ENCODE assay signal across 18 cellular contexts in the genomic region with DNA sequence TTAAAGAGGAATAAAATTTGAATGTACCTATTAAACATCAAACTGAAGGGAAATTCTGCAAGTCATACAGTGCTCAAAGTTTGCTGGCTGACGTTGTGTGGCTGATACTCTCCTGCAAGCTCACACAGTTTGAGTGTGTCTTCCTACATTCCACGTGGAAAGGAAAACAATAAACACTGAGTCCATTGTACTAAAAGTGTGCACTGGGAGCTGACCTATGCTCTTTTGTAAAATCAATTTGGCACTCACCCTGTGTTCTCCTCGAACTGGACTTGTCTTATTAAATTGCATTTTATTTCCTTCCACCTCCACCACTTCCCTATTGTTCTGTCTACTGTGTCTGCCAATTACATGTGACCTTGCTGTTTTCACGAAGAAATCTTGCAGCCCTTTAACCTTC.
DNase-seq lines count a peak whose midpoint lies in the region; ATAC-seq, FAIRE-seq and TF ChIP-seq lines count a peak whose summit lies in the region.
"Had no signal": no experiment of that assay in that cellular context is flagged by ENCODE, and none has a peak within 500 bp of the region (broad histone marks: within the 10 kb centered on the region; RNA-seq: fewer than 3 reads in every experiment).

No MANE protein-coding gene starts in this region.

- POLR2A ChIA-PET in WTC11 (lab: Charles Lee) = no interaction called here
- POLR2A ChIA-PET in HepG2 (lab: Yijun Ruan, JAX) = no interaction called here

- H3K9me3 Mint-ChIP-seq in WTC11 (no peaks in the 10 kb centered on the region), progenitor cell of endocrine pancreas (ENCODE audit: low read depth) (peaks cover 9% of the 10 kb centered on the region)

- H2AFZ ChIP-seq in HepG2 (ENCODE audit: low read length) = no peak overlapping the region
- H2AFZ ChIP-seq: GM23248 had no signal

- DNase-seq in HT1080 (ENCODE audit: low read depth) = peak; percentile 8
- DNase-seq in WTC11 (ENCODE audit: low spot score) = no peak
- DNase-seq in HepG2 (ENCODE audit: low spot score) = peak; percentile 86
- DNase-seq in progenitor cell of endocrine pancreas (ENCODE audit: low spot score, unreplicated experiment) = no peak
- DNase-seq in AG08396 (ENCODE audit: low spot score) = no peak
- DNase-seq in NOMO-1 (lab: John Stamatoyannopoulos, UW; ENCODE audit: unreplicated experiment in 2 of 2) = no peak
- no peak for DNase-seq in DMS79 treated with DMSO at 0.1 percent for 48 hours (lab: John Stamatoyannopoulos, UW)
- no peak for DNase-seq in activated CD4-positive, alpha-beta T cell treated with anti-CD3 and anti-CD28 coated beads, Interleukin-2, amount 50 U/mL, for 4 hours
- DNase-seq: GF-D8, GM23248, HCEC 1CT, NCI-H1105 treated with DMSO at 0.1 percent for 48 hours, NCI-H1694, NCI-H2081 treated with DMSO at 0.1 percent for 48 hours, NCI-H510A, SJCRH30 had no signal

- peak; percentile 70 for FAIRE-seq in HepG2 (lab: Jason Lieb, UNC)

- peak overlapping the region in 1 of 3 experiments; percentile 2; a peak in 1 of 6 replicates for H3K4me3 ChIP-seq in HepG2 (replicated peaks in 1 of 3; ENCODE audit: insufficient read depth in 1 of 3, low read depth in 2 of 3, low read length in 3 of 3)
- H3K4me3 ChIP-seq: GM23248, SJCRH30 had no signal

- H3K27ac ChIP-seq in HepG2 (ENCODE audit: extremely low read length, insufficient read depth, low read length) = peak overlapping the region; percentile 6
- H3K27ac ChIP-seq: GM23248, SJCRH30 had no signal

- ATAC-seq in WTC11 (no peak), HepG2 (peak; percentile 99)
- ATAC-seq: Panc1 had no signal

- H3K9ac ChIP-seq in HepG2 (ENCODE audit: insufficient read depth, low read depth, low read length) = no peak overlapping the region
- H3K9ac ChIP-seq: GM23248 had no signal

- H3K27me3 ChIP-seq in HepG2 (ENCODE audit: control insufficient read depth in 1 of 2, insufficient read depth in 2 of 2, low read length in 2 of 2) = no peaks in the 10 kb centered on the region
- H3K27me3 ChIP-seq: SJCRH30 had no signal

- no peaks in the 10 kb centered on the region for H3K36me3 ChIP-seq in HepG2 (replicated peaks in 1 of 2; ENCODE audit: control insufficient read depth in 1 of 2, insufficient read depth in 2 of 2, low read length in 2 of 2)
- H3K36me3 ChIP-seq: SJCRH30 had no signal

- peaks cover 19% of the 10 kb centered on the region for H3K4me1 ChIP-seq in HepG2 (ENCODE audit: insufficient read depth, low read length)
- H3K4me1 ChIP-seq: SJCRH30 had no signal

- H3K27me3 Mint-ChIP-seq in WTC11 (ENCODE audit: low read depth) (no peaks in the 10 kb centered on the region), progenitor cell of endocrine pancreas (no peaks in the 10 kb centered on the region)

- in situ Hi-C loops in HepG2 (cut with HindIII; ENCODE audit: extremely low pct_ligation_motif_present, low pct_unique_long_range_greater_than_20kb) = no loop called here

- no TSS peak for BruUV-seq in HepG2 (replicated peaks; lab: Mats Ljungman, UMichigan)

- H3K4me2 ChIP-seq in HepG2 (ENCODE audit: low read depth, low read length) = peak overlapping the region; percentile 50

- CTCF ChIA-PET in WTC11 (lab: Charles Lee) (interaction anchor here (0.6 kb wide), 1 partner anchor 963 kb away, joined by 4 read pairs; no protein-coding TSS in a partner anchor), HepG2 (lab: Yijun Ruan, JAX; ENCODE audit: low intra/inter-chr PET ratio, low total read pairs) (no interaction called here)

- H3K27ac Mint-ChIP-seq in WTC11 (0 out of 2 replicates have a peak overlapping the region, but pooled peaks have one; percentile 2), progenitor cell of endocrine pancreas (peak overlapping the region; percentile 79)
- H3K27ac Mint-ChIP-seq: CD14-positive monocyte had no signal

- H3K79me2 ChIP-seq in HepG2 (ENCODE audit: insufficient read depth, low read length) = no peaks in the 10 kb centered on the region

- intact Hi-C loops in HepG2 (cut with micrococcal nuclease; ENCODE audit: unreplicated experiment) = loop anchor here (2.0 to 5.0 kb wide), 2 partner anchors 18 to 47 kb away; no protein-coding TSS in a partner anchor

- no peak for TF ChIP-seq RAD21 in HepG2 (CRISPR knock-in tag; IDR thresholded peaks at IDR 0.05)

- H3K4me1 Mint-ChIP-seq in WTC11 (no peaks in the 10 kb centered on the region), progenitor cell of endocrine pancreas (ENCODE audit: low read depth) (peaks cover 22% of the 10 kb centered on the region)
- H3K4me1 Mint-ChIP-seq: CD14-positive monocyte had no signal

- no peaks in the 10 kb centered on the region for H4K20me1 ChIP-seq in HepG2 (ENCODE audit: insufficient read depth, low read length)

- no peaks in the 10 kb centered on the region for H3K9me3 ChIP-seq in HepG2 (ENCODE audit: low read length)
- H3K9me3 ChIP-seq: SJCRH30 had no signal

- H3K4me3 Mint-ChIP-seq in WTC11 (no peak overlapping the region), progenitor cell of endocrine pancreas (ENCODE audit: low read depth) (no peak overlapping the region)
- H3K4me3 Mint-ChIP-seq: CD14-positive monocyte had no signal

- TF ChIP-seq POLR2A in HepG2 (IDR thresholded peaks at IDR 0.05; ENCODE audit: insufficient read depth in 1 of 2, low read depth in 2 of 2, low read length in 2 of 2) = no peak

- whole genome bisulfite sequencing in HepG2 (ENCODE audit: low lambda C conversion rate) = 2% methylated on average over 4 of the region's 4 CpGs

- H3K36me3 Mint-ChIP-seq in WTC11 (no peaks in the 10 kb centered on the region), progenitor cell of endocrine pancreas (ENCODE audit: insufficient read depth) (peaks cover 5% of the 10 kb centered on the region)
- H3K36me3 Mint-ChIP-seq: CD14-positive monocyte had no signal

- TF ChIP-seq CTCF in WTC11 (IDR thresholded peaks at IDR 0.05) (no peak), HepG2 (CRISPR knock-in tag; IDR thresholded peaks at IDR 0.05) (no peak), progenitor cell of endocrine pancreas (IDR thresholded peaks at IDR 0.05; ENCODE audit: unreplicated experiment) (no peak)

- peak in 1 of 2 experiments; percentile 15; a peak in 1 of 4 replicates for TF ChIP-seq EP300 in HepG2 (IDR thresholded peaks at IDR 0.05; ENCODE audit: low read depth in 2 of 2, low read length in 2 of 2)
- TF ChIP-seq EP300 in HepG2 (CRISPR knock-in tag; IDR thresholded peaks at IDR 0.05; ENCODE audit: borderline replicate concordance) = no peak

TF ChIP-seq in WTC11, 78 proteins besides CTCF, POLR2A, EP300 and RAD21:
- TF ChIP-seq, protein P1, sequence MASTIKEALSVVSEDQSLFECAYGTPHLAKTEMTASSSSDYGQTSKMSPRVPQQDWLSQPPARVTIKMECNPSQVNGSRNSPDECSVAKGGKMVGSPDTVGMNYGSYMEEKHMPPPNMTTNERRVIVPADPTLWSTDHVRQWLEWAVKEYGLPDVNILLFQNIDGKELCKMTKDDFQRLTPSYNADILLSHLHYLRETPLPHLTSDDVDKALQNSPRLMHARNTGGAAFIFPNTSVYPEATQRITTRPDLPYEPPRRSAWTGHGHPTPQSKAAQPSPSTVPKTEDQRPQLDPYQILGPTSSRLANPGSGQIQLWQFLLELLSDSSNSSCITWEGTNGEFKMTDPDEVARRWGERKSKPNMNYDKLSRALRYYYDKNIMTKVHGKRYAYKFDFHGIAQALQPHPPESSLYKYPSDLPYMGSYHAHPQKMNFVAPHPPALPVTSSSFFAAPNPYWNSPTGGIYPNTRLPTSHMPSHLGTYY (CRISPR knock-in tag; IDR thresholded peaks at IDR 0.05) = no peak
- no peak for TF ChIP-seq ESRRA (CRISPR knock-in tag; IDR thresholded peaks at IDR 0.05; ENCODE audit: borderline replicate concordance)
- TF ChIP-seq ZNF263 (CRISPR knock-in tag; IDR thresholded peaks at IDR 0.05; ENCODE audit: low read depth) = no peak

TF ChIP-seq in HepG2, 621 proteins besides CTCF, POLR2A, EP300 and RAD21 (continues in another document):
- TF ChIP-seq RCOR2 (CRISPR knock-in tag; IDR thresholded peaks at IDR 0.05) (peak; percentile 81), CREM (IDR thresholded peaks at IDR 0.05) (peak; percentile 44; the same call in 1 of the 2 replicates), CREM (CRISPR knock-in tag; IDR thresholded peaks at IDR 0.05) (no peak), YEATS4 (CRISPR knock-in tag; IDR thresholded peaks at IDR 0.05; ENCODE audit: borderline replicate concordance) (0 out of 2 replicates have a peak, but pooled peaks have one; percentile 44), HNF4A (CRISPR knock-in tag; IDR thresholded peaks at IDR 0.05) (peak; percentile 75)
- TF ChIP-seq, protein P2, sequence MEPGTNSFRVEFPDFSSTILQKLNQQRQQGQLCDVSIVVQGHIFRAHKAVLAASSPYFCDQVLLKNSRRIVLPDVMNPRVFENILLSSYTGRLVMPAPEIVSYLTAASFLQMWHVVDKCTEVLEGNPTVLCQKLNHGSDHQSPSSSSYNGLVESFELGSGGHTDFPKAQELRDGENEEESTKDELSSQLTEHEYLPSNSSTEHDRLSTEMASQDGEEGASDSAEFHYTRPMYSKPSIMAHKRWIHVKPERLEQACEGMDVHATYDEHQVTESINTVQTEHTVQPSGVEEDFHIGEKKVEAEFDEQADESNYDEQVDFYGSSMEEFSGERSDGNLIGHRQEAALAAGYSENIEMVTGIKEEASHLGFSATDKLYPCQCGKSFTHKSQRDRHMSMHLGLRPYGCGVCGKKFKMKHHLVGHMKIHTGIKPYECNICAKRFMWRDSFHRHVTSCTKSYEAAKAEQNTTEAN (CRISPR knock-in tag; conservative IDR thresholded peaks at IDR 0.05) = peak; percentile 96
- TF ChIP-seq, protein P3, sequence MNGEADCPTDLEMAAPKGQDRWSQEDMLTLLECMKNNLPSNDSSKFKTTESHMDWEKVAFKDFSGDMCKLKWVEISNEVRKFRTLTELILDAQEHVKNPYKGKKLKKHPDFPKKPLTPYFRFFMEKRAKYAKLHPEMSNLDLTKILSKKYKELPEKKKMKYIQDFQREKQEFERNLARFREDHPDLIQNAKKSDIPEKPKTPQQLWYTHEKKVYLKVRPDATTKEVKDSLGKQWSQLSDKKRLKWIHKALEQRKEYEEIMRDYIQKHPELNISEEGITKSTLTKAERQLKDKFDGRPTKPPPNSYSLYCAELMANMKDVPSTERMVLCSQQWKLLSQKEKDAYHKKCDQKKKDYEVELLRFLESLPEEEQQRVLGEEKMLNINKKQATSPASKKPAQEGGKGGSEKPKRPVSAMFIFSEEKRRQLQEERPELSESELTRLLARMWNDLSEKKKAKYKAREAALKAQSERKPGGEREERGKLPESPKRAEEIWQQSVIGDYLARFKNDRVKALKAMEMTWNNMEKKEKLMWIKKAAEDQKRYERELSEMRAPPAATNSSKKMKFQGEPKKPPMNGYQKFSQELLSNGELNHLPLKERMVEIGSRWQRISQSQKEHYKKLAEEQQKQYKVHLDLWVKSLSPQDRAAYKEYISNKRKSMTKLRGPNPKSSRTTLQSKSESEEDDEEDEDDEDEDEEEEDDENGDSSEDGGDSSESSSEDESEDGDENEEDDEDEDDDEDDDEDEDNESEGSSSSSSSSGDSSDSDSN (CRISPR knock-in tag; IDR thresholded peaks at IDR 0.05) = no peak

Comparison
In these comparisons a context has a peak if more than half of its experiments do, and no peak if none do; other contexts are left out.
1. DNase-seq: peak in HT1080 (single experiment) and HepG2 (single experiment); none in WTC11 (single experiment), progenitor cell of endocrine pancreas (single experiment), AG08396 (single experiment), NOMO-1 (0 of 2), DMS79 treated with DMSO at 0.1 percent for 48 hours (single experiment) and activated CD4-positive, alpha-beta T cell treated with anti-CD3 and anti-CD28 coated beads, Interleukin-2, amount 50 U/mL, for 4 hours (0 of 2).